17 cellular contexts compared by ENCODE assay signal in the genomic region with DNA sequence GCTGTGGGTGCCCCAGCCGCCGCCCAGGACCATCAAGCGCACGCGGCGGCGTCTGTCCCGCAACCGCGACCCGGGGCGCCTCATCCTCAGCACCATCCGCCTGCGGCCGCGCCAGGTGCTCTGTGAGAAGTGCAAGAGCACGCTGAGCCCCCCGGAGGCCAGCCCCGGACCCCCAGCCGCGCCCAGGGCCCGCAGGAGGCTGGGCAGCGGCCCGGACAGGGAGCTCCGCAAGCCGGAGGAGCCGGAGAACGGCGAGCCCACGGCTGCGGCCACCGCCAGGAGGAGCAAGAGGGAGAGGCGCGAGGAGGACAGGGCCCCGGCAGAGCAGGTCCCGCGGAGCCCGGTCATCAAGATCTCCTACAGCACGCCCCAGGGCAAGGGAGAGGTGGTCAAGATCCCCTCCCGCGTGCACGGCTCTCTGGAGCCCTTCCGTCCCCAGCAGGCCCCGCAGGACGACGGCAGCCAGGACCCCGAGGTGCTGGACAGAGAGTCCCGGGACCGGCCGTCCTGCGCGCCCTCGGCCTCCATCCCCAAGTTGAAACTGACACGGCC.
"Had no signal": no experiment of that assay in that cellular context is flagged by ENCODE, and none has a peak within 500 bp of the region (broad histone marks: within the 10 kb centered on the region; RNA-seq: fewer than 3 reads in every experiment).

No MANE protein-coding gene starts in this region.

- ATAC-seq: esophagus mucosa; left lobe of liver; natural killer cell treated with Interleukin-12 subunit alpha and Interleukin-12 subunit beta and Interleukin-15 and Interleukin-18, amount 100 ng/mL, for 72 hours; right cardiac atrium had no signal

- H3K4me1 ChIP-seq: SJSA1 had no signal

- H3K27ac ChIP-seq: dorsolateral prefrontal cortex, SJSA1, thoracic aorta had no signal

- H3K36me3 ChIP-seq: breast epithelium, SJSA1 had no signal

- H3K27me3 ChIP-seq: breast epithelium, dorsolateral prefrontal cortex, SJSA1 had no signal

- H3K9me3 ChIP-seq: breast epithelium, SJSA1, thoracic aorta had no signal

- DNase-seq: activated CD4-positive, alpha-beta T cell treated with anti-CD3 and anti-CD28 coated beads, Interleukin-2, amount 10 ng/mL, durations not matched to agents 7 days and 5 days; activated CD4-positive, CD25-positive, alpha-beta regulatory T cell; activated CD8-positive, alpha-beta memory T cell treated with anti-CD3 and anti-CD28 coated beads for 24 hours; activated naive CD8-positive, alpha-beta T cell treated with anti-CD3 and anti-CD28 coated beads, Interleukin-2, amount 10 ng/mL, durations not matched to agents 7 days and 5 days; dorsolateral prefrontal cortex; hypothalamus; immature natural killer cell; occipital lobe; small intestine; SW 1271 had no signal

- H3K4me3 ChIP-seq: breast epithelium, dorsolateral prefrontal cortex, SJSA1, thoracic aorta had no signal
